In genomic region chr3:61802772-61803171, GRCh38 we compare ENCODE assay signal across 28 cellular contexts.
DNase-seq lines count a peak whose midpoint lies in the region; ATAC-seq and TF ChIP-seq lines count a peak whose summit lies in the region.
"Had no signal": no experiment of that assay in that cellular context is flagged by ENCODE, and none has a peak within 500 bp of the region (broad histone marks: within the 10 kb centered on the region; RNA-seq: fewer than 3 reads in every experiment).

No MANE protein-coding gene starts in this region.

- no peak overlapping the region for H3K4me3 ChIP-seq in esophagus muscularis mucosa
- H3K4me3 ChIP-seq: adrenal gland, BLaER1, body of pancreas, left ventricle myocardium inferior, PC-9 had no signal

- intact Hi-C loops in esophagus muscularis mucosa (cut with DNase I), result no loop called here

- no peak for TF ChIP-seq EP300 in esophagus muscularis mucosa (IDR thresholded peaks at IDR 0.05)

- no peak overlapping the region for H3K27ac ChIP-seq in esophagus muscularis mucosa (replicated peaks in 1 of 4)
- H3K27ac ChIP-seq: adrenal gland, BLaER1, body of pancreas, HL-60, neutrophil, PC-9 had no signal

- ATAC-seq in HG03354 (IDR thresholded peaks at IDR 0.05; ENCODE audit: poor library complexity, severe bottlenecking, unreplicated experiment), result no peak
- ATAC-seq: activated CD8-positive, alpha-beta memory T cell treated with anti-CD3 and anti-CD28 coated beads, Interleukin-2, amount 10 ng/mL, durations not matched to agents 7 days and 5 days; activated T-cell treated with anti-CD3 and anti-CD28 coated beads, Interleukin-2, amount 50 U/mL, for 72 hours; body of pancreas; stimulated activated naive B cell treated with anti-CD40 and anti-IgM and Interleukin-4, amounts not matched to agents 10 μg/mL and 1 μg/mL and 100 μg/mL, for 72 hours had no signal

- WGBS in esophagus muscularis mucosa, result 83% methylated on average over 1 of the region's 1 CpG

- no peaks in the 10 kb centered on the region for H3K36me3 ChIP-seq in esophagus muscularis mucosa
- H3K36me3 ChIP-seq: adrenal gland, BLaER1, left ventricle myocardium inferior, neutrophil had no signal

- peaks cover 39 to 58% (median 53%) of the 10 kb centered on the region in 4 donors for H3K4me1 ChIP-seq in esophagus muscularis mucosa

- DNase-seq in NCI-H748 (lab: John Stamatoyannopoulos, UW; ENCODE audit: unreplicated experiment) (peak; percentile 9), NCI-H748 treated with DMSO at 0.1 percent for 48 hours (lab: John Stamatoyannopoulos, UW) (no peak), NCI-H1105 treated with DMSO at 0.1 percent for 48 hours (lab: John Stamatoyannopoulos, UW) (peak; percentile 37), NCI-H69 (lab: John Stamatoyannopoulos, UW) (peak; percentile 68), lung microvascular endothelial cell (ENCODE audit: low read depth in 2 of 2) (peak; percentile 2 to 28), esophagus muscularis mucosa (ENCODE audit: extremely low spot score) (no peak), AG08395 (ENCODE audit: low spot score) (no peak)
- DNase-seq: activated CD4-positive, alpha-beta T cell treated with anti-CD3 and anti-CD28 coated beads, Interleukin-2, amount 10 ng/mL, durations not matched to agents 24 days and 14 days; activated CD8-positive, alpha-beta memory T cell treated with anti-CD3 and anti-CD28 coated beads, Interleukin-2, amount 10 ng/mL, durations not matched to agents 7 days and 5 days; activated naive CD4-positive, alpha-beta T cell treated with Interleukin-2 at 50 U/mL for 16 hours; activated T-cell treated with anti-CD3 and anti-CD28 coated beads, Interleukin-2, amount 50 U/mL, for 72 hours; adrenal gland; body of pancreas; DND-41; left ventricle myocardium inferior; naive B cell; NCI-H1048; NCI-H2227 treated with DMSO at 0.1 percent for 48 hours; NK-92 treated with Interleukin-12 subunit alpha and Interleukin-12 subunit beta, amount 100 ng/mL, for 24 hours; PC-9; Right ventricle myocardium superior; stimulated activated CD4-positive, alpha-beta T cell treated with anti-CD3 and anti-CD28 coated beads, Interleukin-15, amount 100 ng/mL, for 24 hours; stimulated activated naive B cell treated with anti-CD40 and anti-IgM and Interleukin-4, amounts not matched to agents 10 μg/mL and 1 μg/mL and 100 μg/mL, for 72 hours; T-helper 9 cell had no signal

- no peak for TF ChIP-seq POLR2A in esophagus muscularis mucosa (IDR thresholded peaks at IDR 0.05; ENCODE audit: low read depth)

- TF ChIP-seq CTCF in esophagus muscularis mucosa (IDR thresholded peaks at IDR 0.05), result no peak

- H3K9me3 ChIP-seq in esophagus muscularis mucosa, result no peaks in the 10 kb centered on the region
- H3K9me3 ChIP-seq: adrenal gland, BLaER1, body of pancreas, left ventricle myocardium inferior, neutrophil had no signal

- H3K27me3 ChIP-seq in esophagus muscularis mucosa, result no peaks in the 10 kb centered on the region
- H3K27me3 ChIP-seq: adrenal gland, BLaER1, body of pancreas, neutrophil had no signal

Comparison
In these comparisons a context has a peak if more than half of its experiments do, and no peak if none do; other contexts are left out.
1. DNase-seq: peak in NCI-H748 (single experiment), NCI-H1105 treated with DMSO at 0.1 percent for 48 hours (single experiment), NCI-H69 (single experiment) and lung microvascular endothelial cell (2 of 2); none in NCI-H748 treated with DMSO at 0.1 percent for 48 hours (single experiment), esophagus muscularis mucosa (single experiment) and AG08395 (single experiment).